1 cellular context compared by ENCODE assay signal in the genomic region with DNA sequence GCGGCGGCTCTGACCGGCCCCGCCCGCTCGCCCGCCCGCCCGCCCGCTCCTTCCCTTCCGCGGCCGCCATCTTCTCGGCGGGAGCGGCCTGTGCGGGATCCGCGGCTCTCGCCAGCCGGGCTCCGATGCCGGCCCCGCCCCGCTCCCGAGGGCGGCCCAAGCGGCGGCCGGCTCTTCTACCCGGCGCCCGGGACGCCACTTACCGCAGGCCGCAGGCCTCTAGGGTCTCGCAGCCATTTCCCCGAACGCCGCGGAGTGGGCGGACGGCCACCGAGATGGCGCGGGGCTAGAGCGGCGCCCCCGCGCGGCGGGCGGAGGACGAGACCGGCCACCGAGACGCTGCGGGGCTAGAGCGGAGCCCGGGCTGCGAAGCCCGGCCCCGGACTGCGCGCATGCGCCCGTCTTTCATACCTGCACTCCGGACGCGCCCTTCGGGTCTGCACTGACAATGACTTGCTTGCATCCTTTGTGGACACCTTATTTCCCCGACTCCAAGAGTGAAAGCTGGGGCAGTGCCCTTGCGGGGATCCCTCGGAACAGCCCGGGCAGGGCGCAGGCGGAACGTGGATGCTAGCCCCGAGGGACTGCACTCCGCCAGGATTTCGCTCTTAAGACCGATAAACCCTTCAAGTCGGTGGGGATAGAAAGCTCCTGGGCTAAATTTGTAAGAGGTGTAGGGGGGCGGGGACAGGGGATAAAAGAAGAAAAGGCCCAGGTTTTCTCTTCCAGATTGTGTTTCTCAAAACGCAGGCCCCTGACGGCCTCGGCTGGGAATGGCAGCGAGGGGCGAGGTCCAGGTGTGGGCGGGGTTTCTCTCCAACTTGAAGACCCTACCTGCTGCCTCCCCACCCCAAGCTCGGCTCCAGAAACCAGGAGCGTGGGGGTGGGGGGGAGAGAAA.
TF ChIP-seq lines count a peak whose summit lies in the region.

Gene DIDO1, minus strand, starts transcription at position 277 of the 899 bp plus-strand sequence.

TF ChIP-seq in HepG2, 621 proteins besides CTCF, POLR2A, EP300 and RAD21 (continued from another document and continues in another):
- TF ChIP-seq, protein P1, sequence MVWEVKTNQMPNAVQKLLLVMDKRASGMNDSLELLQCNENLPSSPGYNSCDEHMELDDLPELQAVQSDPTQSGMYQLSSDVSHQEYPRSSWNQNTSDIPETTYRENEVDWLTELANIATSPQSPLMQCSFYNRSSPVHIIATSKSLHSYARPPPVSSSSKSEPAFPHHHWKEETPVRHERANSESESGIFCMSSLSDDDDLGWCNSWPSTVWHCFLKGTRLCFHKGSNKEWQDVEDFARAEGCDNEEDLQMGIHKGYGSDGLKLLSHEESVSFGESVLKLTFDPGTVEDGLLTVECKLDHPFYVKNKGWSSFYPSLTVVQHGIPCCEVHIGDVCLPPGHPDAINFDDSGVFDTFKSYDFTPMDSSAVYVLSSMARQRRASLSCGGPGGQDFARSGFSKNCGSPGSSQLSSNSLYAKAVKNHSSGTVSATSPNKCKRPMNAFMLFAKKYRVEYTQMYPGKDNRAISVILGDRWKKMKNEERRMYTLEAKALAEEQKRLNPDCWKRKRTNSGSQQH (CRISPR knock-in tag; IDR thresholded peaks at IDR 0.05; ENCODE audit: low read depth), result peak; percentile 25; the same call in 1 of the 2 replicates
- TF ChIP-seq NR2F2 (IDR thresholded peaks at IDR 0.05; ENCODE audit: borderline replicate concordance, low read depth) (no peak; the same call in 1 of the 2 replicates), ATF4 (CRISPR knock-in tag; IDR thresholded peaks at IDR 0.05) (peak in 1 of 2 experiments; percentile 48; a peak in 1 of 4 replicates), ZNF354B (CRISPR knock-in tag; IDR thresholded peaks at IDR 0.05) (0 out of 2 replicates have a peak, but pooled peaks have one; percentile 81), ZNF263 (CRISPR knock-in tag; IDR thresholded peaks at IDR 0.05) (peak; percentile 61), NR1H2 (CRISPR knock-in tag; IDR thresholded peaks at IDR 0.05; ENCODE audit: borderline replicate concordance, low read depth) (0 out of 2 replicates have a peak, but pooled peaks have one; percentile 2), GABPB1 (CRISPR knock-in tag; IDR thresholded peaks at IDR 0.05) (peak; percentile 84), NRL (CRISPR knock-in tag; IDR thresholded peaks at IDR 0.05; ENCODE audit: borderline replicate concordance) (peak; percentile 79; the same call in 1 of the 2 replicates), ZNF577 (CRISPR knock-in tag; IDR thresholded peaks at IDR 0.05; ENCODE audit: borderline replicate concordance, low read depth) (no peak), PAX8 (CRISPR knock-in tag; IDR thresholded peaks at IDR 0.05; ENCODE audit: borderline replicate concordance) (0 out of 2 replicates have a peak, but pooled peaks have one; percentile 80), ZSCAN31 (CRISPR knock-in tag; IDR thresholded peaks at IDR 0.05; ENCODE audit: low read depth) (peak; percentile 62; the same call in 1 of the 2 replicates), ZNF441 (CRISPR knock-in tag; IDR thresholded peaks at IDR 0.05; ENCODE audit: borderline replicate concordance) (peak; percentile 75; the same call in 1 of the 2 replicates), TMF1 (CRISPR knock-in tag; IDR thresholded peaks at IDR 0.05; ENCODE audit: low read depth) (peak; percentile 95), ARID2 (CRISPR knock-in tag; IDR thresholded peaks at IDR 0.05; ENCODE audit: borderline replicate concordance) (peak; percentile 79; the same call in 1 of the 2 replicates), KLF6 (CRISPR knock-in tag; IDR thresholded peaks at IDR 0.05) (peak; percentile 98), SMAD9 (CRISPR knock-in tag; IDR thresholded peaks at IDR 0.05) (no peak), ZBTB4 (CRISPR knock-in tag; IDR thresholded peaks at IDR 0.05; ENCODE audit: borderline replicate concordance) (no peak), JARID2 (CRISPR knock-in tag; IDR thresholded peaks at IDR 0.05; ENCODE audit: insufficient replicate concordance) (no peak), ZBTB8A (CRISPR knock-in tag; IDR thresholded peaks at IDR 0.05; ENCODE audit: borderline replicate concordance, low read depth) (no peak), ZNF619 (CRISPR knock-in tag; IDR thresholded peaks at IDR 0.05) (0 out of 2 replicates have a peak, but pooled peaks have one; percentile 51), SNAI1 (CRISPR knock-in tag; IDR thresholded peaks at IDR 0.05; ENCODE audit: borderline replicate concordance) (no peak), ZNF576 (CRISPR knock-in tag; IDR thresholded peaks at IDR 0.05) (no peak), ZNF788 (CRISPR knock-in tag; IDR thresholded peaks at IDR 0.05; ENCODE audit: borderline replicate concordance) (peak; percentile 75; the same call in 1 of the 2 replicates), ZNF772 (CRISPR knock-in tag; IDR thresholded peaks at IDR 0.05) (peak; percentile 79; the same call in 1 of the 2 replicates), ETV5 (CRISPR knock-in tag; IDR thresholded peaks at IDR 0.05; ENCODE audit: borderline replicate concordance) (peak; percentile 54; the same call in 1 of the 2 replicates), ZNF562 (CRISPR knock-in tag; IDR thresholded peaks at IDR 0.05; ENCODE audit: borderline replicate concordance) (no peak), ZNF7 (CRISPR knock-in tag; IDR thresholded peaks at IDR 0.05) (0 out of 2 replicates have a peak, but pooled peaks have one; percentile 7), PCBP2 (optimal IDR thresholded peaks at IDR 0.05; ENCODE audit: low read depth, low read length, poor library complexity, severe bottlenecking) (no peak), ZIK1 (CRISPR knock-in tag; IDR thresholded peaks at IDR 0.05; ENCODE audit: borderline replicate concordance, low read depth) (peak; percentile 30), ZFP37 (CRISPR knock-in tag; IDR thresholded peaks at IDR 0.05; ENCODE audit: borderline replicate concordance) (no peak), HOXA5 (CRISPR knock-in tag; IDR thresholded peaks at IDR 0.05) (peak; percentile 82; the same call in 1 of the 2 replicates), BCL3 (CRISPR knock-in tag; IDR thresholded peaks at IDR 0.05) (peak; percentile 91; the same call in 1 of the 2 replicates), SIN3A (IDR thresholded peaks at IDR 0.05; ENCODE audit: borderline replicate concordance, low read depth, low read length) (peak; percentile 61; the same call in 1 of the 2 replicates), ZNF451 (CRISPR knock-in tag; IDR thresholded peaks at IDR 0.05) (no peak)
- TF ChIP-seq, protein P2, sequence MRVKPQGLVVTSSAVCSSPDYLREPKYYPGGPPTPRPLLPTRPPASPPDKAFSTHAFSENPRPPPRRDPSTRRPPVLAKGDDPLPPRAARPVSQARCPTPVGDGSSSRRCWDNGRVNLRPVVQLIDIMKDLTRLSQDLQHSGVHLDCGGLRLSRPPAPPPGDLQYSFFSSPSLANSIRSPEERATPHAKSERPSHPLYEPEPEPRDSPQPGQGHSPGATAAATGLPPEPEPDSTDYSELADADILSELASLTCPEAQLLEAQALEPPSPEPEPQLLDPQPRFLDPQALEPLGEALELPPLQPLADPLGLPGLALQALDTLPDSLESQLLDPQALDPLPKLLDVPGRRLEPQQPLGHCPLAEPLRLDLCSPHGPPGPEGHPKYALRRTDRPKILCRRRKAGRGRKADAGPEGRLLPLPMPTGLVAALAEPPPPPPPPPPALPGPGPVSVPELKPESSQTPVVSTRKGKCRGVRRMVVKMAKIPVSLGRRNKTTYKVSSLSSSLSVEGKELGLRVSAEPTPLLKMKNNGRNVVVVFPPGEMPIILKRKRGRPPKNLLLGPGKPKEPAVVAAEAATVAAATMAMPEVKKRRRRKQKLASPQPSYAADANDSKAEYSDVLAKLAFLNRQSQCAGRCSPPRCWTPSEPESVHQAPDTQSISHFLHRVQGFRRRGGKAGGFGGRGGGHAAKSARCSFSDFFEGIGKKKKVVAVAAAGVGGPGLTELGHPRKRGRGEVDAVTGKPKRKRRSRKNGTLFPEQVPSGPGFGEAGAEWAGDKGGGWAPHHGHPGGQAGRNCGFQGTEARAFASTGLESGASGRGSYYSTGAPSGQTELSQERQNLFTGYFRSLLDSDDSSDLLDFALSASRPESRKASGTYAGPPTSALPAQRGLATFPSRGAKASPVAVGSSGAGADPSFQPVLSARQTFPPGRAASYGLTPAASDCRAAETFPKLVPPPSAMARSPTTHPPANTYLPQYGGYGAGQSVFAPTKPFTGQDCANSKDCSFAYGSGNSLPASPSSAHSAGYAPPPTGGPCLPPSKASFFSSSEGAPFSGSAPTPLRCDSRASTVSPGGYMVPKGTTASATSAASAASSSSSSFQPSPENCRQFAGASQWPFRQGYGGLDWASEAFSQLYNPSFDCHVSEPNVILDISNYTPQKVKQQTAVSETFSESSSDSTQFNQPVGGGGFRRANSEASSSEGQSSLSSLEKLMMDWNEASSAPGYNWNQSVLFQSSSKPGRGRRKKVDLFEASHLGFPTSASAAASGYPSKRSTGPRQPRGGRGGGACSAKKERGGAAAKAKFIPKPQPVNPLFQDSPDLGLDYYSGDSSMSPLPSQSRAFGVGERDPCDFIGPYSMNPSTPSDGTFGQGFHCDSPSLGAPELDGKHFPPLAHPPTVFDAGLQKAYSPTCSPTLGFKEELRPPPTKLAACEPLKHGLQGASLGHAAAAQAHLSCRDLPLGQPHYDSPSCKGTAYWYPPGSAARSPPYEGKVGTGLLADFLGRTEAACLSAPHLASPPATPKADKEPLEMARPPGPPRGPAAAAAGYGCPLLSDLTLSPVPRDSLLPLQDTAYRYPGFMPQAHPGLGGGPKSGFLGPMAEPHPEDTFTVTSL (CRISPR knock-in tag; IDR thresholded peaks at IDR 0.05; ENCODE audit: borderline replicate concordance), result no peak; the same call in 1 of the 2 replicates
- TF ChIP-seq, protein P3, sequence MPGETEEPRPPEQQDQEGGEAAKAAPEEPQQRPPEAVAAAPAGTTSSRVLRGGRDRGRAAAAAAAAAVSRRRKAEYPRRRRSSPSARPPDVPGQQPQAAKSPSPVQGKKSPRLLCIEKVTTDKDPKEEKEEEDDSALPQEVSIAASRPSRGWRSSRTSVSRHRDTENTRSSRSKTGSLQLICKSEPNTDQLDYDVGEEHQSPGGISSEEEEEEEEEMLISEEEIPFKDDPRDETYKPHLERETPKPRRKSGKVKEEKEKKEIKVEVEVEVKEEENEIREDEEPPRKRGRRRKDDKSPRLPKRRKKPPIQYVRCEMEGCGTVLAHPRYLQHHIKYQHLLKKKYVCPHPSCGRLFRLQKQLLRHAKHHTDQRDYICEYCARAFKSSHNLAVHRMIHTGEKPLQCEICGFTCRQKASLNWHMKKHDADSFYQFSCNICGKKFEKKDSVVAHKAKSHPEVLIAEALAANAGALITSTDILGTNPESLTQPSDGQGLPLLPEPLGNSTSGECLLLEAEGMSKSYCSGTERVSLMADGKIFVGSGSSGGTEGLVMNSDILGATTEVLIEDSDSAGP (CRISPR knock-in tag; IDR thresholded peaks at IDR 0.05; ENCODE audit: borderline replicate concordance), result peak; percentile 77; the same call in 1 of the 2 replicates
- TF ChIP-seq, protein P4, sequence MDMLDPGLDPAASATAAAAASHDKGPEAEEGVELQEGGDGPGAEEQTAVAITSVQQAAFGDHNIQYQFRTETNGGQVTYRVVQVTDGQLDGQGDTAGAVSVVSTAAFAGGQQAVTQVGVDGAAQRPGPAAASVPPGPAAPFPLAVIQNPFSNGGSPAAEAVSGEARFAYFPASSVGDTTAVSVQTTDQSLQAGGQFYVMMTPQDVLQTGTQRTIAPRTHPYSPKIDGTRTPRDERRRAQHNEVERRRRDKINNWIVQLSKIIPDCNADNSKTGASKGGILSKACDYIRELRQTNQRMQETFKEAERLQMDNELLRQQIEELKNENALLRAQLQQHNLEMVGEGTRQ (IDR thresholded peaks at IDR 0.05; ENCODE audit: low read depth, low read length), result no peak
- TF ChIP-seq, protein P4 (CRISPR knock-in tag; IDR thresholded peaks at IDR 0.05; ENCODE audit: borderline replicate concordance), result no peak
